In the genomic region with DNA sequence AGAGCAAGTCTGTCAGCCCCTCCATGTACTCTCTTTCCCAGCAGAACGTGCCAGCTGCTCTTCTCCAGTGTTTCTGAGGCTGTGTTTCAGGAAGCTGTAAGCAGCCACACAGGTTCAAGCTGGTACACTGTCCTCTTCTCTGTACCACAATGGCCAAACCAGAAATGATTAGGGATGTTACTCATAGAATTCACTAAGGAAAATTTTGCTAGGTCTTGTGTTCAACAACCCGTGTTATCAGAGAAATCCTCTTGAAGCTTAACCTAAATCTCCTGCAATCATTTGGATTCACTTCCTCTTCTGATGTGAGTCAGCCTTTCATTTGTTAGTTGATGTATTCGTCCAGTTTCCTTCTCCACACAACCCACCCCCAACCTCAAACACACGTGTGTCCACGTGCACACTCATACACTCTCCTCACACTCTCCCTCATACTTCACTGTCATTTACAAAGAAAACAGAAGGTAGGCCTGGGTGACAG, we compare ENCODE assay signal across 8 cellular contexts.
DNase-seq lines count a peak whose midpoint lies in the region; ATAC-seq lines count a peak whose summit lies in the region.

No MANE protein-coding gene starts in this region.

- H3K27me3 ChIP-seq in BLaER1 treated with 17β-estradiol and CSF1 and Interleukin-3, amounts not matched to agents 10 nM and 100 nM: no peaks in the 10 kb centered on the region

- H3K4me2 ChIP-seq in BLaER1 treated with 17β-estradiol and CSF1 and Interleukin-3, amounts not matched to agents 10 nM and 100 nM: peak overlapping the region; percentile 15 to 91 (median 70); a peak in 21 of 22 replicates

- POLR2A ChIA-PET in naive thymus-derived CD8-positive, alpha-beta T cell (lab: Charles Lee): no interaction called here

- ATAC-seq in GM19043 (IDR thresholded peaks at IDR 0.05; ENCODE audit: low read depth, unreplicated experiment) (peak; percentile 98), HG03135 (IDR thresholded peaks at IDR 0.05; ENCODE audit: unreplicated experiment) (peak; percentile 98)
- no peak for ATAC-seq in naive thymus-derived CD8-positive, alpha-beta T cell

- no peaks in the 10 kb centered on the region for H3K27me3 Mint-ChIP-seq in activated T-helper 2 cell treated with anti-CD3 and anti-CD28 coated beads, Interferon-gamma antibody, Interleukin-2, Interleukin-4, amounts not matched to agents 10 μg/mL and 5 μg/mL and 100 μg/mL, durations not matched to agents 14 hours and 24 hours and 36 hours (ENCODE audit: low read depth)
- H3K27me3 Mint-ChIP-seq in naive thymus-derived CD8-positive, alpha-beta T cell: no peaks in the 10 kb centered on the region

- peak overlapping the region in 7 of 11 experiments; percentile 14 to 57 (median 50); a peak in 9 of 22 replicates for H3K9ac ChIP-seq in BLaER1 treated with 17β-estradiol and CSF1 and Interleukin-3, amounts not matched to agents 10 nM and 100 nM

- H4K20me1 ChIP-seq in BLaER1 treated with 17β-estradiol and CSF1 and Interleukin-3, amounts not matched to agents 10 nM and 100 nM: peaks cover 0 to 17% (median 0%) of the 10 kb centered on the region in 11 experiments; a peak in 4 of 22 replicates

- peaks cover 38% of the 10 kb centered on the region for H3K36me3 Mint-ChIP-seq in activated T-helper 2 cell treated with anti-CD3 and anti-CD28 coated beads, Interferon-gamma antibody, Interleukin-2, Interleukin-4, amounts not matched to agents 10 μg/mL and 5 μg/mL and 100 μg/mL, durations not matched to agents 14 hours and 24 hours and 36 hours (ENCODE audit: low read depth)
- peaks cover 0 to 85% (median 28%) of the 10 kb centered on the region in 3 donors for H3K36me3 Mint-ChIP-seq in naive thymus-derived CD8-positive, alpha-beta T cell

- DNase-seq in activated T-helper 2 cell treated with anti-CD3 and anti-CD28 coated beads, Interferon-gamma antibody, Interleukin-2, Interleukin-4, amounts not matched to agents 10 μg/mL and 5 μg/mL and 100 μg/mL, durations not matched to agents 14 hours and 24 hours and 36 hours (ENCODE audit: low spot score): no peak
- no peak for DNase-seq in NCI-H1105 (lab: John Stamatoyannopoulos, UW)
- DNase-seq in T-helper 9 cell: no peak
- DNase-seq in stimulated activated CD4-positive, alpha-beta T cell treated with anti-CD3 and anti-CD28 coated beads, Interleukin-2, amount 100 ng/mL, for 48 hours: no peak
- DNase-seq in naive thymus-derived CD8-positive, alpha-beta T cell: no peak

- no peaks in the 10 kb centered on the region for H3K9me3 Mint-ChIP-seq in activated T-helper 2 cell treated with anti-CD3 and anti-CD28 coated beads, Interferon-gamma antibody, Interleukin-2, Interleukin-4, amounts not matched to agents 10 μg/mL and 5 μg/mL and 100 μg/mL, durations not matched to agents 14 hours and 24 hours and 36 hours
- H3K9me3 Mint-ChIP-seq in naive thymus-derived CD8-positive, alpha-beta T cell: no peaks in the 10 kb centered on the region

- H3K36me3 ChIP-seq in BLaER1 treated with 17β-estradiol and CSF1 and Interleukin-3, amounts not matched to agents 10 nM and 100 nM: peaks cover 63 to 96% (median 80%) of the 10 kb centered on the region in 11 experiments

- peak overlapping the region in 1 of 10 experiments; percentile 32; a peak in 1 of 20 replicates for H3K4me3 ChIP-seq in BLaER1 treated with 17β-estradiol and CSF1 and Interleukin-3, amounts not matched to agents 10 nM and 100 nM

- H3K4me1 ChIP-seq in BLaER1 treated with 17β-estradiol and CSF1 and Interleukin-3, amounts not matched to agents 10 nM and 100 nM: peaks cover 14 to 40% (median 32%) of the 10 kb centered on the region in 10 experiments

- no peaks in the 10 kb centered on the region for H3K9me3 ChIP-seq in BLaER1 treated with 17β-estradiol and CSF1 and Interleukin-3, amounts not matched to agents 10 nM and 100 nM (replicated peaks in 1 of 11)

- intact Hi-C loops in activated T-helper 2 cell treated with anti-CD3 and anti-CD28 coated beads, Interferon-gamma antibody, Interleukin-2, Interleukin-4, amounts not matched to agents 10 μg/mL and 5 μg/mL and 100 μg/mL, durations not matched to agents 14 hours and 24 hours and 36 hours (cut with micrococcal nuclease): no loop called here

- no peak overlapping the region for H3K4me3 Mint-ChIP-seq in activated T-helper 2 cell treated with anti-CD3 and anti-CD28 coated beads, Interferon-gamma antibody, Interleukin-2, Interleukin-4, amounts not matched to agents 10 μg/mL and 5 μg/mL and 100 μg/mL, durations not matched to agents 14 hours and 24 hours and 36 hours (ENCODE audit: low read depth)
- H3K4me3 Mint-ChIP-seq in naive thymus-derived CD8-positive, alpha-beta T cell: no peak overlapping the region

- H3K4me1 Mint-ChIP-seq in activated T-helper 2 cell treated with anti-CD3 and anti-CD28 coated beads, Interferon-gamma antibody, Interleukin-2, Interleukin-4, amounts not matched to agents 10 μg/mL and 5 μg/mL and 100 μg/mL, durations not matched to agents 14 hours and 24 hours and 36 hours (ENCODE audit: low read depth): peaks cover 8% of the 10 kb centered on the region
- H3K4me1 Mint-ChIP-seq in naive thymus-derived CD8-positive, alpha-beta T cell: peaks cover 3 to 11% (median 4%) of the 10 kb centered on the region in 4 donors

- peak overlapping the region; percentile 7 for H3K27ac Mint-ChIP-seq in activated T-helper 2 cell treated with anti-CD3 and anti-CD28 coated beads, Interferon-gamma antibody, Interleukin-2, Interleukin-4, amounts not matched to agents 10 μg/mL and 5 μg/mL and 100 μg/mL, durations not matched to agents 14 hours and 24 hours and 36 hours
- peak overlapping the region in 1 of 10 donors; percentile 1 for H3K27ac Mint-ChIP-seq in naive thymus-derived CD8-positive, alpha-beta T cell

- peak overlapping the region in 10 of 11 experiments; percentile 28 to 78 (median 69); a peak in 20 of 22 replicates for H3K27ac ChIP-seq in BLaER1 treated with 17β-estradiol and CSF1 and Interleukin-3, amounts not matched to agents 10 nM and 100 nM

Comparison
In these comparisons a context has a peak if more than half of its experiments do, and no peak if none do; other contexts are left out.
1. ATAC-seq: peak in GM19043 (single experiment) and HG03135 (single experiment); none in naive thymus-derived CD8-positive, alpha-beta T cell (0 of 2).